8 cellular contexts compared by ENCODE assay signal in genomic region chr19:30226464-30227070, GRCh38.
DNase-seq lines count a peak whose midpoint lies in the region; ATAC-seq lines count a peak whose summit lies in the region.

No MANE protein-coding gene starts in this region.

- peaks cover 10% of the 10 kb centered on the region for H3K36me3 Mint-ChIP-seq in activated CD4-positive, alpha-beta memory T cell treated with anti-CD3 and anti-CD28 coated beads, Interleukin-2, amount 10 ng/mL, durations not matched to agents 7 days and 5 days (ENCODE audit: low read depth)
- peaks cover 6% of the 10 kb centered on the region for H3K36me3 Mint-ChIP-seq in stimulated activated effector memory CD8-positive, alpha-beta T cell treated with anti-CD3 and anti-CD28 coated beads, Interleukin-12 subunit alpha, Interleukin-12 subunit beta, amount 100 ng/mL, for 72 hours

- POLR2A ChIA-PET in activated CD4-positive, alpha-beta memory T cell treated with anti-CD3 and anti-CD28 coated beads, Interleukin-2, amount 10 ng/mL, durations not matched to agents 7 days and 5 days (lab: Charles Lee), result no interaction called here

- no peaks in the 10 kb centered on the region for H3K9me3 Mint-ChIP-seq in activated CD4-positive, alpha-beta memory T cell treated with anti-CD3 and anti-CD28 coated beads, Interleukin-2, amount 10 ng/mL, durations not matched to agents 7 days and 5 days
- H3K9me3 Mint-ChIP-seq in stimulated activated effector memory CD8-positive, alpha-beta T cell treated with anti-CD3 and anti-CD28 coated beads, Interleukin-12 subunit alpha, Interleukin-12 subunit beta, amount 100 ng/mL, for 72 hours, result no peaks in the 10 kb centered on the region

- H3K9ac ChIP-seq in iPS-15b (ENCODE audit: low read depth, low read length), result no peak overlapping the region

- no peaks in the 10 kb centered on the region for H3K9me3 ChIP-seq in iPS-15b (ENCODE audit: control insufficient read depth, insufficient read depth, low read length)

- DNase-seq in H7 (peak; percentile 69), RPMI8226 (no peak), inferior parietal cortex (ENCODE audit: extremely low spot score) (no peak)
- DNase-seq in activated CD4-positive, alpha-beta memory T cell treated with anti-CD3 and anti-CD28 coated beads, Interleukin-2, amount 10 ng/mL, durations not matched to agents 7 days and 5 days, result no peak
- no peak for DNase-seq in stimulated activated effector memory CD8-positive, alpha-beta T cell treated with anti-CD3 and anti-CD28 coated beads, Interleukin-12 subunit alpha, Interleukin-12 subunit beta, amount 100 ng/mL, for 72 hours (ENCODE audit: low spot score in 2 of 2)

- H3K36me3 ChIP-seq in H7 (replicated peaks; ENCODE audit: control insufficient read depth, insufficient read depth, low read length), result no peaks in the 10 kb centered on the region
- no peaks in the 10 kb centered on the region for H3K36me3 ChIP-seq in iPS-15b (ENCODE audit: control insufficient read depth, insufficient read depth, low read length)

- peaks cover 23% of the 10 kb centered on the region for H3K4me1 ChIP-seq in iPS-15b (ENCODE audit: control insufficient read depth, insufficient read depth, low read length)

- H3K27me3 ChIP-seq in H7 (ENCODE audit: control insufficient read depth, insufficient read depth, low read length) (peaks cover 82% of the 10 kb centered on the region), iPS-15b (ENCODE audit: control insufficient read depth, insufficient read depth, low read length) (peaks cover 84% of the 10 kb centered on the region)

- H3K4me3 ChIP-seq in H7 (ENCODE audit: insufficient read depth, low read depth, low read length) (peak overlapping the region; percentile 40), iPS-15b (ENCODE audit: low read depth, low read length) (peak overlapping the region; percentile 50)

- no peak for ATAC-seq in stimulated activated effector memory CD8-positive, alpha-beta T cell treated with anti-CD3 and anti-CD28 coated beads, Interleukin-12 subunit alpha, Interleukin-12 subunit beta, amount 100 ng/mL, for 72 hours
- no peak for ATAC-seq in GM21723 (IDR thresholded peaks at IDR 0.05; ENCODE audit: unreplicated experiment)
- no peak for ATAC-seq in GM18868 (IDR thresholded peaks at IDR 0.05; ENCODE audit: unreplicated experiment)

- H3K4me1 Mint-ChIP-seq in activated CD4-positive, alpha-beta memory T cell treated with anti-CD3 and anti-CD28 coated beads, Interleukin-2, amount 10 ng/mL, durations not matched to agents 7 days and 5 days, result peaks cover 23% of the 10 kb centered on the region
- H3K4me1 Mint-ChIP-seq in stimulated activated effector memory CD8-positive, alpha-beta T cell treated with anti-CD3 and anti-CD28 coated beads, Interleukin-12 subunit alpha, Interleukin-12 subunit beta, amount 100 ng/mL, for 72 hours, result peaks cover 29% of the 10 kb centered on the region

- no peak overlapping the region for H3K27ac Mint-ChIP-seq in activated CD4-positive, alpha-beta memory T cell treated with anti-CD3 and anti-CD28 coated beads, Interleukin-2, amount 10 ng/mL, durations not matched to agents 7 days and 5 days
- no peak overlapping the region for H3K27ac Mint-ChIP-seq in stimulated activated effector memory CD8-positive, alpha-beta T cell treated with anti-CD3 and anti-CD28 coated beads, Interleukin-12 subunit alpha, Interleukin-12 subunit beta, amount 100 ng/mL, for 72 hours

- peak overlapping the region; percentile 74 for H3K4me3 Mint-ChIP-seq in activated CD4-positive, alpha-beta memory T cell treated with anti-CD3 and anti-CD28 coated beads, Interleukin-2, amount 10 ng/mL, durations not matched to agents 7 days and 5 days
- H3K4me3 Mint-ChIP-seq in stimulated activated effector memory CD8-positive, alpha-beta T cell treated with anti-CD3 and anti-CD28 coated beads, Interleukin-12 subunit alpha, Interleukin-12 subunit beta, amount 100 ng/mL, for 72 hours, result peak overlapping the region; percentile 72

- CTCF ChIA-PET in activated CD4-positive, alpha-beta memory T cell treated with anti-CD3 and anti-CD28 coated beads, Interleukin-2, amount 10 ng/mL, durations not matched to agents 7 days and 5 days (lab: Charles Lee), result no interaction called here

- peaks cover 76% of the 10 kb centered on the region for H3K27me3 Mint-ChIP-seq in activated CD4-positive, alpha-beta memory T cell treated with anti-CD3 and anti-CD28 coated beads, Interleukin-2, amount 10 ng/mL, durations not matched to agents 7 days and 5 days
